ENCODE assay signal across 8 cellular contexts in the genomic region with DNA sequence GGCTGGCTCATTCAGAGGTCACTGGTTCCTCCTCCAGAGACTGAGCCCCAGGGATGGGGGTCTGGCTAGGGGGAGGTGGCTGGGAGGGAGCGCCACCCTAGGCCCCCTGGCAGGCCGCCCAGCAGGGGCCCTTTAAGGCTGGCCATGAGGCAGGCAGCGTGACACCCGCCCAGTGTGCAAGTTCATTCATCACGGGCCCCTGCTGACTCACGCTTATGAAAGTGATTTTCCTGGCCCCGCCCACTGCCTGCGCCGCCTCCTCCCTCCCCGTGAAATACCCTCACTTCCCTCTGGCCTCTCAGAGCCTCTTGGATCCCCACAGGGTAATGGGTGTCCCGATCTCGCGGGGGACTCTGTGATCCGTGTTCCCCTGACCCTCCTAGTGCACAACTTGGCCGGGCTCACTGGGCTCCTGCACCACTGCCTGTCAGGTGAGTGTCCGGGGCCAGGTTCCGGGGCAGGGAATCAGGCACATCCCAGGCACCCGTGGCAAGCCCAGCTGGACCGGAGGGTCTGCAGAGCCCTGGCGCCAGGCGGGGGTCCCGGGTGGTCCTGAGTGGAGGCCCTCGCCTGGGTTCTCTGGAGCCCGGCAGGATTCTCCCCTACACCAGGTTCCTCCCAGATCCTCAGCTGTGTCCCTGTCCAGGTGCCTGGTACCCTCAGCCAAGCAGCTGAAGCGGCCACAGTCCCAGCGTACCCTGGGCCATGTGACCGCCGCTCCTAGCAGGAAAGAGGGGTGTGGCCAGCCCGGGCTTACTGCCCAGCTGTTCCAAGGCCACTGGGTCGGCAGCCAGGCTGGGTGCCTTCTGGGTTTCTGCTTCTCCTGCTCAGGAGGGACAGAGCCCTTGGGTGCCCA. TPM values are rescaled to one million over a fixed set of nuclear protein-coding genes. Genes with fewer than 3 reads are reported as not detected.
DNase-seq lines count a peak whose midpoint lies in the region; ATAC-seq and TF ChIP-seq lines count a peak whose summit lies in the region.

A gene with protein sequence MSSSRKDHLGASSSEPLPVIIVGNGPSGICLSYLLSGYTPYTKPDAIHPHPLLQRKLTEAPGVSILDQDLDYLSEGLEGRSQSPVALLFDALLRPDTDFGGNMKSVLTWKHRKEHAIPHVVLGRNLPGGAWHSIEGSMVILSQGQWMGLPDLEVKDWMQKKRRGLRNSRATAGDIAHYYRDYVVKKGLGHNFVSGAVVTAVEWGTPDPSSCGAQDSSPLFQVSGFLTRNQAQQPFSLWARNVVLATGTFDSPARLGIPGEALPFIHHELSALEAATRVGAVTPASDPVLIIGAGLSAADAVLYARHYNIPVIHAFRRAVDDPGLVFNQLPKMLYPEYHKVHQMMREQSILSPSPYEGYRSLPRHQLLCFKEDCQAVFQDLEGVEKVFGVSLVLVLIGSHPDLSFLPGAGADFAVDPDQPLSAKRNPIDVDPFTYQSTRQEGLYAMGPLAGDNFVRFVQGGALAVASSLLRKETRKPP (plus strand): TSS at position 301 of the 856 bp plus-strand sequence. CDS start 4,432 bp downstream, outside the sequence.

- H3K36me3 Mint-ChIP-seq in activated naive CD4-positive, alpha-beta T cell treated with anti-CD3 and anti-CD28 coated beads, Interleukin-2, amount 10 ng/mL, durations not matched to agents 7 days and 5 days, result no peaks in the 10 kb centered on the region

- CTCF ChIA-PET in activated naive CD4-positive, alpha-beta T cell treated with anti-CD3 and anti-CD28 coated beads, Interleukin-2, amount 10 ng/mL, durations not matched to agents 7 days and 5 days (lab: Charles Lee), result interaction anchor here (0.9 to 5.8 kb wide), 14 partner anchors 9 to 234 kb away, joined by 3 to 54 read pairs (median 4); a partner anchor contains a TSS

- no peaks in the 10 kb centered on the region for H3K36me3 ChIP-seq in DND-41 (ENCODE audit: insufficient read depth, low read length)
- no peaks in the 10 kb centered on the region for H3K36me3 ChIP-seq in Karpas-422 (ENCODE audit: insufficient read depth, low read length)
- peaks cover 1% of the 10 kb centered on the region for H3K36me3 ChIP-seq in thoracic aorta

- no peaks in the 10 kb centered on the region for H3K79me2 ChIP-seq in DND-41 (ENCODE audit: insufficient read depth, low read length)
- no peaks in the 10 kb centered on the region for H3K79me2 ChIP-seq in Karpas-422 (ENCODE audit: low read length)

- ATAC-seq in DND-41 (ENCODE audit: insufficient read depth, low read depth) (peak; percentile 84), GM21737 (IDR thresholded peaks at IDR 0.05; ENCODE audit: unreplicated experiment) (peak; percentile 81), thoracic aorta (ENCODE audit: insufficient number of reproducible peaks, low FRiP score, low read depth) (peak; percentile 97)

- no peak within 1 kb of the TSS for H3K4me3 ChIP-seq in DND-41 (ENCODE audit: low read depth in 1 of 2, low read length in 2 of 2)
- H3K4me3 ChIP-seq in Karpas-422 (ENCODE audit: low read length), result peak within 1 kb of the TSS; percentile 46; the same call in 1 of the 2 replicates
- peak within 1 kb of the TSS; percentile 83 for H3K4me3 ChIP-seq in thoracic aorta

- peaks cover 11% of the 10 kb centered on the region for H3K4me1 ChIP-seq in DND-41 (ENCODE audit: insufficient read depth, low read length)
- peaks cover 10% of the 10 kb centered on the region for H3K4me1 ChIP-seq in Karpas-422 (ENCODE audit: low read length)
- peaks cover 14 to 36% of the 10 kb centered on the region in 2 donors for H3K4me1 ChIP-seq in thoracic aorta (ENCODE audit: control insufficient read depth in 1 of 2, low read depth in 2 of 2)

- peaks cover 43% of the 10 kb centered on the region for H3K27me3 Mint-ChIP-seq in activated naive CD4-positive, alpha-beta T cell treated with anti-CD3 and anti-CD28 coated beads, Interleukin-2, amount 10 ng/mL, durations not matched to agents 7 days and 5 days

- H3K9me2 ChIP-seq in Karpas-422 (replicated peaks; ENCODE audit: insufficient read depth, low read length), result no peaks in the 10 kb centered on the region

- H3K4me1 Mint-ChIP-seq in activated naive CD4-positive, alpha-beta T cell treated with anti-CD3 and anti-CD28 coated beads, Interleukin-2, amount 10 ng/mL, durations not matched to agents 7 days and 5 days, result peaks cover 20% of the 10 kb centered on the region

- TF ChIP-seq CTCF in DND-41 (IDR thresholded peaks at IDR 0.05; ENCODE audit: borderline replicate concordance, extremely low read depth, low read length, poor library complexity, severe bottlenecking) (no peak), thoracic aorta (IDR thresholded peaks at IDR 0.05) (no peak)

- H2AFZ ChIP-seq in DND-41 (ENCODE audit: low read depth, low read length), result peak within 1 kb of the TSS; percentile 48; the same call in 1 of the 2 replicates
- H2AFZ ChIP-seq in Karpas-422 (ENCODE audit: low read length), result no peak within 1 kb of the TSS

- DNase-seq in DND-41 (peak; percentile 74), Karpas-422 (peak; percentile 89), SIG-M5 (lab: John Stamatoyannopoulos, UW) (peak; percentile 38), germinal center (ENCODE audit: low spot score) (peak; percentile 21), occipital lobe (lab: John Stamatoyannopoulos, UW) (peak; percentile 75), thoracic aorta (ENCODE audit: low spot score) (peak; percentile 92)
- peak; percentile 85 for DNase-seq in activated naive CD4-positive, alpha-beta T cell treated with anti-CD3 and anti-CD28 coated beads, Interleukin-2, amount 10 ng/mL, durations not matched to agents 7 days and 5 days

- H3K27ac ChIP-seq in DND-41 (ENCODE audit: low read length) (no peak within 1 kb of the TSS), Karpas-422 (ENCODE audit: low read length) (no peak within 1 kb of the TSS), thoracic aorta (peak within 1 kb of the TSS; percentile 91 to 94)

- H3K9ac ChIP-seq in DND-41 (ENCODE audit: low read depth, low read length) (no peak within 1 kb of the TSS), Karpas-422 (ENCODE audit: low read length) (peak within 1 kb of the TSS; percentile 24)

- H3K4me2 ChIP-seq in DND-41 (ENCODE audit: insufficient read depth, low read length), result peak within 1 kb of the TSS; percentile 53
- peak within 1 kb of the TSS; percentile 61 for H3K4me2 ChIP-seq in Karpas-422 (ENCODE audit: low read depth, low read length, poor library complexity, severe bottlenecking)

- H3K4me3 Mint-ChIP-seq in activated naive CD4-positive, alpha-beta T cell treated with anti-CD3 and anti-CD28 coated beads, Interleukin-2, amount 10 ng/mL, durations not matched to agents 7 days and 5 days, result peak within 1 kb of the TSS; percentile 67

- peaks cover 7% of the 10 kb centered on the region for H3K27me3 ChIP-seq in DND-41 (ENCODE audit: insufficient read depth, low read length, poor library complexity)
- H3K27me3 ChIP-seq in Karpas-422 (ENCODE audit: low read length), result no peaks in the 10 kb centered on the region
- H3K27me3 ChIP-seq in thoracic aorta (replicated peaks; ENCODE audit: insufficient read depth), result no peaks in the 10 kb centered on the region

- no peak within 1 kb of the TSS for H3K27ac Mint-ChIP-seq in activated naive CD4-positive, alpha-beta T cell treated with anti-CD3 and anti-CD28 coated beads, Interleukin-2, amount 10 ng/mL, durations not matched to agents 7 days and 5 days

- H4K20me1 ChIP-seq in DND-41 (ENCODE audit: insufficient read depth, low read length) (no peaks in the 10 kb centered on the region), Karpas-422 (ENCODE audit: insufficient read depth, low read depth, low read length) (0 out of 2 replicates have a peak, but pooled peaks cover 3% of the 10 kb centered on the region)

- peaks cover 5% of the 10 kb centered on the region for H3K9me3 Mint-ChIP-seq in activated naive CD4-positive, alpha-beta T cell treated with anti-CD3 and anti-CD28 coated beads, Interleukin-2, amount 10 ng/mL, durations not matched to agents 7 days and 5 days

- H3K9me3 ChIP-seq in DND-41 (ENCODE audit: insufficient read depth, low read length, severe bottlenecking) (no peaks in the 10 kb centered on the region), Karpas-422 (ENCODE audit: low read length) (no peaks in the 10 kb centered on the region), thoracic aorta (no peaks in the 10 kb centered on the region)

RNA-seq across cellular contexts. Expression of the gene that starts here (rescaled TPM):
- not detected in 2 replicates for total RNA-seq in Karpas-422 (2014; rRNA removed; shearing (Covaris generic); ENCODE audit: low replicate concordance)
- total RNA-seq in occipital lobe (0.31 TPM), thoracic aorta (10 to 100 TPM in 1 of 2 donors, 1 to 10 TPM in 1; 3.7 to 16.2 TPM)

Comparison
In these comparisons a context has a peak if more than half of its experiments do, and no peak if none do; other contexts are left out.
1. Peak in DNase-seq, H3K4me3 ChIP-seq, H3K9ac ChIP-seq and H3K4me2 ChIP-seq in Karpas-422; RNA of the gene not detected or under 1 TPM.
2. Peak in DNase-seq in occipital lobe; RNA of the gene not detected or under 1 TPM.
3. DNase-seq: peak in every context shown above with its lines; median percentile 92 in thoracic aorta; 89 in Karpas-422; 85 in activated naive CD4-positive, alpha-beta T cell treated with anti-CD3 and anti-CD28 coated beads, Interleukin-2, amount 10 ng/mL, durations not matched to agents 7 days and 5 days; 75 in occipital lobe; 74 in DND-41; 38 in SIG-M5; 21 in germinal center.
4. H3K27ac ChIP-seq: peak in thoracic aorta (2 of 2); none in DND-41 (single experiment) and Karpas-422 (single experiment).
5. Peak in every context shown above with its lines, with median percentiles within 50 percentile points of each other: ATAC-seq.